ENCODE assay signal across 28 cellular contexts in the genomic region with DNA sequence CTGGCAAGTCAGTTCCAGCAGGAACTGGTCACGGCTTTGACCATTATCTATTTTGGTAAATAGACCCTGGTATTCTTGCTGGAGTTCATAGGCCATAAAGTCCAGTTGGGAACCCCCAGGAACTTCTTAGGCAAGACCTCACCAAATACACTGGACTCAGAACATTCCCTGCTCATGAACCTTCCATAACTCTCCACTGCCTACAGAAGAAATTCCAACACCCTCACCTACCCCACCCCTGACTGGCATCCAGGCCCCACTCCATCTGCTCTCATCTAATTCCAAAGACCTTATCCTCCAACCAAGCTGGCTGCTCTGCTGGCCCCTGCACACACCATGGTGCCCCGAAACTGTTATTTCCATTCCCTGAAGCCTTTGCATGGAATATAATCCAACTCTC. TPM values are rescaled to one million over a fixed set of nuclear protein-coding genes. Genes with fewer than 3 reads are reported as not detected.
DNase-seq lines count a peak whose midpoint lies in the region; ATAC-seq and TF ChIP-seq lines count a peak whose summit lies in the region.
"Had no signal": no experiment of that assay in that cellular context is flagged by ENCODE, and none has a peak within 500 bp of the region (broad histone marks: within the 10 kb centered on the region; RNA-seq: fewer than 3 reads in every experiment).

No MANE protein-coding gene starts in this region.

- H2AFZ ChIP-seq in SK-N-SH (ENCODE audit: low read depth) (no peak overlapping the region), neural progenitor cell (replicated peaks) (no peak overlapping the region)

- peaks cover 9% of the 10 kb centered on the region for H3K36me3 Mint-ChIP-seq in brain
- H3K36me3 Mint-ChIP-seq in neural progenitor cell = peaks cover under 1% of the 10 kb centered on the region
- peaks cover 41% of the 10 kb centered on the region for H3K36me3 Mint-ChIP-seq in CD8-positive, alpha-beta T cell

- H3K4me1 Mint-ChIP-seq in brain = peaks cover 45% of the 10 kb centered on the region
- H3K4me1 Mint-ChIP-seq in neural progenitor cell = peaks cover 21% of the 10 kb centered on the region
- H3K4me1 Mint-ChIP-seq in CD8-positive, alpha-beta T cell (ENCODE audit: low read depth) = peaks cover 36% of the 10 kb centered on the region

- H3K4me3 Mint-ChIP-seq in brain (peak overlapping the region; percentile 69 to 90 (median 78)), neural progenitor cell (peak overlapping the region; percentile 60)
- H3K4me3 Mint-ChIP-seq in CD8-positive, alpha-beta T cell = no peak overlapping the region

- H4K20me1 ChIP-seq in SK-N-SH (ENCODE audit: insufficient read depth) (no peaks in the 10 kb centered on the region), neural progenitor cell (ENCODE audit: low read depth) (no peaks in the 10 kb centered on the region)

- no peaks in the 10 kb centered on the region for H3K9me3 ChIP-seq in SK-N-SH
- no peaks in the 10 kb centered on the region for H3K9me3 ChIP-seq in HEK293 (ENCODE audit: control insufficient read depth, insufficient read depth, low read depth, low read length)
- H3K9me3 ChIP-seq in neural progenitor cell (ENCODE audit: low read depth) = no peaks in the 10 kb centered on the region
- no peaks in the 10 kb centered on the region for H3K9me3 ChIP-seq in upper lobe of left lung
- no peaks in the 10 kb centered on the region for H3K9me3 ChIP-seq in CD8-positive, alpha-beta T cell (ENCODE audit: low read length)
- H3K9me3 ChIP-seq: body of pancreas, right lobe of liver, tibial artery had no signal

- TF ChIP-seq POLR2A in upper lobe of left lung (IDR thresholded peaks at IDR 0.05) = no peak

- H3K4me1 ChIP-seq in SK-N-SH (ENCODE audit: control insufficient read depth in 1 of 2, insufficient read depth in 2 of 2, low read depth in 1 of 2, low read length in 1 of 2) (peaks cover 9 to 35% of the 10 kb centered on the region in 2 experiments; a peak in 2 of 4 replicates), HEK293 (ENCODE audit: control insufficient read depth, insufficient read depth, low read length) (no peaks in the 10 kb centered on the region), neural progenitor cell (no peaks in the 10 kb centered on the region), upper lobe of left lung (peaks cover 17 to 39% (median 22%) of the 10 kb centered on the region in 4 donors)
- H3K4me1 ChIP-seq in CD8-positive, alpha-beta T cell (ENCODE audit: insufficient read depth, low read length) = peaks cover 9% of the 10 kb centered on the region

- H3F3A ChIP-seq in SK-N-SH (replicated peaks; ENCODE audit: insufficient read depth) (peaks cover 5% of the 10 kb centered on the region), neural progenitor cell (ENCODE audit: low read depth) (no peaks in the 10 kb centered on the region)

- intact Hi-C loops in CD8-positive, alpha-beta T cell (cut with DNase I, micrococcal nuclease) = loop anchor here (1.0 to 10.0 kb wide), 14 partner anchors 100 to 1743 kb away; a partner anchor contains a TSS

- H3K27me3 Mint-ChIP-seq in brain (peaks cover 8% of the 10 kb centered on the region), neural progenitor cell (ENCODE audit: insufficient read depth, low read depth) (no peaks in the 10 kb centered on the region)
- H3K27me3 Mint-ChIP-seq in CD8-positive, alpha-beta T cell (ENCODE audit: low read depth) = no peaks in the 10 kb centered on the region
- H3K27me3 Mint-ChIP-seq: naive thymus-derived CD8-positive, alpha-beta T cell; stimulated activated naive CD8-positive, alpha-beta T cell treated with anti-CD3 and anti-CD28 coated beads, Interleukin-15, Interleukin-2, amounts not matched to agents 100 ng/mL and 50 ng/mL, for 24 hours had no signal

- POLR2A ChIA-PET in SK-N-SH (lab: Yijun Ruan, JAX) = interaction anchor here (1.3 to 7.1 kb wide), 11 partner anchors 17 to 195 kb away, joined by 4 to 136 read pairs (median 12); a partner anchor contains a TSS
- POLR2A ChIA-PET in HEK293 (lab: Yijun Ruan, JAX) = interaction anchor here (1.3 to 1.4 kb wide), 2 partner anchors 10 to 16 kb away, joined by 3 to 4 read pairs; no protein-coding TSS in a partner anchor
- POLR2A ChIA-PET in CD8-positive, alpha-beta T cell (lab: Charles Lee) = no interaction called here

- H3K9ac ChIP-seq in SK-N-SH (no peak overlapping the region), neural progenitor cell (no peak overlapping the region)

- ATAC-seq in SK-N-SH treated with all-trans-retinoic acid at 6 μM for 48 hours (no peak), upper lobe of left lung (ENCODE audit: low FRiP score in 2 of 2) (no peak)
- no peak for ATAC-seq in CD8-positive, alpha-beta T cell
- ATAC-seq: body of pancreas; foreskin keratinocyte; left lobe of liver; naive thymus-derived CD8-positive, alpha-beta T cell; right lobe of liver had no signal

- CTCF ChIA-PET in SK-N-SH (lab: Yijun Ruan, JAX) = interaction anchor here (0.8 to 10.1 kb wide), 39 partner anchors 10 to 504 kb away, joined by 3 to 321 read pairs (median 9); a partner anchor contains a TSS
- CTCF ChIA-PET in HEK293 (lab: Yijun Ruan, JAX) = interaction anchor here (0.6 to 5.8 kb wide), 28 partner anchors 10 to 632 kb away, joined by 3 to 76 read pairs (median 9); no protein-coding TSS in a partner anchor
- CTCF ChIA-PET in CD8-positive, alpha-beta T cell (lab: Charles Lee) = interaction anchor here (1.0 to 3.0 kb wide), 15 partner anchors 10 to 454 kb away, joined by 3 to 26 read pairs (median 5); no protein-coding TSS in a partner anchor

- peaks cover 25% of the 10 kb centered on the region; the same call in 1 of the 2 replicates for H3K79me2 ChIP-seq in SK-N-SH (ENCODE audit: insufficient read depth)
- no peaks in the 10 kb centered on the region for H3K79me2 ChIP-seq in neural progenitor cell (ENCODE audit: low read depth)

- TF ChIP-seq RAD21 in SK-N-SH (IDR thresholded peaks at IDR 0.05; ENCODE audit: low read length) = no peak

- H3K27me3 ChIP-seq in SK-N-SH (ENCODE audit: insufficient read depth) (no peaks in the 10 kb centered on the region), neural progenitor cell (no peaks in the 10 kb centered on the region), upper lobe of left lung (no peaks in the 10 kb centered on the region)
- no peaks in the 10 kb centered on the region for H3K27me3 ChIP-seq in CD8-positive, alpha-beta T cell (ENCODE audit: insufficient read depth, low read length)
- H3K27me3 ChIP-seq: body of pancreas, foreskin keratinocyte, right lobe of liver, tibial artery had no signal

- peak overlapping the region in 1 of 2 experiments; percentile 64; a peak in 2 of 4 replicates for H3K27ac ChIP-seq in SK-N-SH (ENCODE audit: low read depth in 2 of 2, low read length in 1 of 2)
- H3K27ac ChIP-seq in HEK293 (ENCODE audit: extremely low read depth, low read depth, low read length) = no peak overlapping the region
- no peak overlapping the region for H3K27ac ChIP-seq in neural progenitor cell
- H3K27ac ChIP-seq in upper lobe of left lung = no peak overlapping the region
- H3K27ac ChIP-seq in CD8-positive, alpha-beta T cell (ENCODE audit: low read depth, low read length) = no peak overlapping the region
- H3K27ac ChIP-seq: 22Rv1, body of pancreas, foreskin keratinocyte, right lobe of liver, tibial artery had no signal

- H3K27ac Mint-ChIP-seq in brain = peak overlapping the region; percentile 5 to 71 (median 58)
- H3K27ac Mint-ChIP-seq in neural progenitor cell = no peak overlapping the region
- H3K27ac Mint-ChIP-seq in CD8-positive, alpha-beta T cell = no peak overlapping the region
- H3K27ac Mint-ChIP-seq: stimulated activated naive CD8-positive, alpha-beta T cell treated with anti-CD3 and anti-CD28 coated beads, Interleukin-15, Interleukin-2, amounts not matched to agents 100 ng/mL and 50 ng/mL, for 24 hours; T-helper 2 cell treated with Interferon-gamma antibody and Interleukin-4, amounts not matched to agents 5 μg/mL and 100 μg/mL, for 36 hours had no signal

- DNase-seq in SK-N-SH (no peak), neural progenitor cell (ENCODE audit: low spot score) (no peak), NOMO-1 (lab: John Stamatoyannopoulos, UW; ENCODE audit: unreplicated experiment in 2 of 2) (no peak), upper lobe of left lung (no peak)
- no peak for DNase-seq in CD8-positive, alpha-beta T cell
- DNase-seq: activated CD4-positive, alpha-beta T cell treated with anti-CD3 and anti-CD28 coated beads for 48 hours; activated effector memory CD4-positive, alpha-beta T cell treated with Interleukin-2 at 50 U/mL for 16 hours; body of pancreas; COR-L47; effector CD8-positive, alpha-beta T cell; erythroblast; foreskin keratinocyte; naive thymus-derived CD8-positive, alpha-beta T cell; NCI-H1092; NCI-H187; NCI-H2171 treated with DMSO at 0.1 percent for 48 hours; NCI-H524 treated with DMSO at 0.1 percent for 48 hours; posterior cingulate gyrus; RPMI8226; tibial artery had no signal

- no peak for TF ChIP-seq EP300 in SK-N-SH (IDR thresholded peaks at IDR 0.05; ENCODE audit: borderline replicate concordance in 1 of 2, low read depth in 1 of 2, low read length in 1 of 2)
- no peak for TF ChIP-seq EP300 in upper lobe of left lung (IDR thresholded peaks at IDR 0.05)

- H3K36me3 ChIP-seq in SK-N-SH (replicated peaks in 1 of 2; ENCODE audit: control insufficient read depth in 1 of 2, insufficient read depth in 2 of 2, low read length in 1 of 2) (peaks cover 4 to 29% of the 10 kb centered on the region in 2 experiments), HEK293 (ENCODE audit: control insufficient read depth in 2 of 2, insufficient read depth in 1 of 2, low read length in 2 of 2) (peaks cover 0 to 40% of the 10 kb centered on the region in 2 experiments; a peak in 1 of 3 replicates), neural progenitor cell (no peaks in the 10 kb centered on the region), upper lobe of left lung (peaks cover 5 to 32% (median 15%) of the 10 kb centered on the region in 4 donors)
- H3K36me3 ChIP-seq in CD8-positive, alpha-beta T cell (ENCODE audit: insufficient read depth, low read length) = peaks cover 9% of the 10 kb centered on the region

- H3K9me3 Mint-ChIP-seq in brain = peaks cover 0 to 6% (median 0%) of the 10 kb centered on the region in 5 experiments
- H3K9me3 Mint-ChIP-seq in neural progenitor cell = no peaks in the 10 kb centered on the region
- no peaks in the 10 kb centered on the region for H3K9me3 Mint-ChIP-seq in CD8-positive, alpha-beta T cell
- H3K9me3 Mint-ChIP-seq: naive thymus-derived CD8-positive, alpha-beta T cell; stimulated activated naive CD8-positive, alpha-beta T cell treated with anti-CD3 and anti-CD28 coated beads, Interleukin-15, Interleukin-2, amounts not matched to agents 100 ng/mL and 50 ng/mL, for 24 hours; T-helper 2 cell treated with Interferon-gamma antibody and Interleukin-4, amounts not matched to agents 5 μg/mL and 100 μg/mL, for 36 hours had no signal

- 95% methylated on average over 1 of the region's 2 CpGs for WGBS in SK-N-SH (ENCODE audit: low lambda C conversion rate)
- 78 to 93% methylated on average over 2 of the region's 2 CpGs for WGBS in upper lobe of left lung, 2 donors

- H3K9me2 ChIP-seq in SK-N-SH = no peaks in the 10 kb centered on the region

- H3K4me3 ChIP-seq in SK-N-SH (ENCODE audit: low read depth in 2 of 2, low read length in 1 of 2) (no peak overlapping the region), HEK293 (ENCODE audit: low read depth, low read length) (no peak overlapping the region), neural progenitor cell (no peak overlapping the region), upper lobe of left lung (no peak overlapping the region)
- H3K4me3 ChIP-seq in CD8-positive, alpha-beta T cell (ENCODE audit: low read depth, low read length) = no peak overlapping the region
- H3K4me3 ChIP-seq: body of pancreas, right lobe of liver, tibial artery had no signal

- peak overlapping the region; percentile 61; the same call in 1 of the 2 replicates for H3K4me2 ChIP-seq in SK-N-SH
- H3K4me2 ChIP-seq in neural progenitor cell = no peak overlapping the region

- TF ChIP-seq CTCF in SK-N-SH (IDR thresholded peaks at IDR 0.05) = no peak
- TF ChIP-seq CTCF in HEK293 (tag by site-specific recombination; IDR thresholded peaks at IDR 0.05) = no peak
- TF ChIP-seq CTCF in brain (conservative IDR thresholded peaks at IDR 0.05) = no peak
- TF ChIP-seq CTCF in neural progenitor cell (IDR thresholded peaks at IDR 0.05) = no peak
- TF ChIP-seq CTCF in upper lobe of left lung (IDR thresholded peaks at IDR 0.05) = no peak
- TF ChIP-seq CTCF in CD8-positive, alpha-beta T cell (IDR thresholded peaks at IDR 0.05) = no peak

RNA-seq across cellular contexts. Expression of a gene that starts 2.5 kb away (rescaled TPM):
- polyA plus RNA-seq in SK-N-SH (2012; rRNA removed) (29.0 and 33.7 TPM in 2 replicates), brain (ENCODE audit: insufficient read depth, low read depth, low replicate concordance) (28.6 TPM)
- 26.8 and 30.3 TPM in 2 replicates for polyA plus RNA-seq in SK-N-SH (2012; cell fraction: cytosol; rRNA removed)
- 27.4 and 30.0 TPM in 2 replicates for polyA plus RNA-seq in SK-N-SH (2012; cell fraction: nucleus; rRNA removed)
- total RNA-seq in neural progenitor cell (ENCODE audit: low replicate concordance) (22.5 and 27.5 TPM in 2 replicates), upper lobe of left lung (10 to 100 TPM; 18.9 to 31.4 (median 26.8) TPM)
- total RNA-seq in CD8-positive, alpha-beta T cell = 1 to 10 TPM; 7.4 to 9.6 TPM

Comparison
In these comparisons a context has a peak if more than half of its experiments do, and no peak if none do; other contexts are left out.
1. H3K27ac Mint-ChIP-seq: peak in brain (5 of 5); none in neural progenitor cell (single experiment) and CD8-positive, alpha-beta T cell (single experiment).